In genomic region chr17:68035523-68036303, GRCh38 we compare ENCODE assay signal across 8 cellular contexts. TPM values are rescaled to one million over a fixed set of nuclear protein-coding genes. Genes with fewer than 3 reads are reported as not detected.
A peak's percentile ranks its signal among the peaks of the same experiment; 100 is the strongest.
DNase-seq lines count a peak whose midpoint lies in the region; ATAC-seq, FAIRE-seq and TF ChIP-seq lines count a peak whose summit lies in the region.

Gene KPNA2, plus strand, starts transcription at chr17:68035735. Its CDS starts 1,398 bp downstream, at chr17:68037133.

- TF ChIP-seq CTCF in astrocyte (IDR thresholded peaks at IDR 0.05; ENCODE audit: insufficient read depth, low read depth, low read length) (no peak), uterus (IDR thresholded peaks at IDR 0.05) (peak in 1 of 4 experiments; percentile 9)

- FAIRE-seq in astrocyte (lab: Jason Lieb, UNC) = no peak

- peaks cover 9% of the 10 kb centered on the region for H3K36me3 Mint-ChIP-seq in astrocyte (ENCODE audit: low read depth, unreplicated experiment)

- no peaks in the 10 kb centered on the region for H3K27me3 ChIP-seq in astrocyte (ENCODE audit: insufficient read depth, low read length)
- H3K27me3 ChIP-seq in uterus = no peaks in the 10 kb centered on the region

- DNase-seq in NCI-H2029 treated with DMSO at 0.1 percent for 48 hours (lab: John Stamatoyannopoulos, UW) (peak; percentile 82), T-helper 22 cell (ENCODE audit: low read depth) (peak; percentile 87), astrocyte (ENCODE audit: low read depth) (peak; percentile 94), hepatic stellate cell (ENCODE audit: low spot score) (peak; percentile 99), putamen (ENCODE audit: low spot score) (peak; percentile 61), uterus (peak; percentile 92 to 95)

- no peaks in the 10 kb centered on the region for H3K27me3 Mint-ChIP-seq in astrocyte (ENCODE audit: low read depth, unreplicated experiment)

- no peaks in the 10 kb centered on the region for H3K9me3 Mint-ChIP-seq in astrocyte (ENCODE audit: unreplicated experiment)

- H3K27ac Mint-ChIP-seq in astrocyte (ENCODE audit: unreplicated experiment) = peak within 1 kb of the TSS; percentile 76

- H3K9me3 ChIP-seq in astrocyte (ENCODE audit: insufficient read depth, low read depth, low read length) = no peaks in the 10 kb centered on the region
- no peaks in the 10 kb centered on the region for H3K9me3 ChIP-seq in uterus

- peak within 1 kb of the TSS; percentile 73 for H2AFZ ChIP-seq in astrocyte (ENCODE audit: low read depth, low read length)

- intact Hi-C loops in uterus (cut with DNase I; ENCODE audit: low total_unique reads) = no loop called here

- ATAC-seq in GM18511 (IDR thresholded peaks at IDR 0.05; ENCODE audit: unreplicated experiment) (peak; percentile 97), HG03025 (IDR thresholded peaks at IDR 0.05; ENCODE audit: low FRiP score, unreplicated experiment) (peak; percentile 94)

- H3K9ac ChIP-seq in astrocyte (ENCODE audit: low read length) = peak within 1 kb of the TSS; percentile 93

- peak; percentile 64 to 73 for TF ChIP-seq POLR2A in uterus (IDR thresholded peaks at IDR 0.05)

- H3K79me2 ChIP-seq in astrocyte (ENCODE audit: insufficient read depth, low read length) = peaks cover 48% of the 10 kb centered on the region

- peaks cover 1% of the 10 kb centered on the region for H3K4me1 Mint-ChIP-seq in astrocyte (ENCODE audit: low read depth, unreplicated experiment)

- peak within 1 kb of the TSS; percentile 88 for H3K27ac ChIP-seq in astrocyte (ENCODE audit: low read depth, low read length)
- H3K27ac ChIP-seq in uterus = peak within 1 kb of the TSS; percentile 71 to 75

- H3K36me3 ChIP-seq in astrocyte (ENCODE audit: insufficient read depth, low read length) = peaks cover 22% of the 10 kb centered on the region
- no peaks in the 10 kb centered on the region for H3K36me3 ChIP-seq in uterus

- H3K4me3 ChIP-seq in astrocyte (ENCODE audit: insufficient read depth, low read depth, low read length) (peak within 1 kb of the TSS; percentile 74), uterus (peak within 1 kb of the TSS; percentile 76 to 90)

- peak within 1 kb of the TSS; percentile 81 for H3K4me2 ChIP-seq in astrocyte (ENCODE audit: low read length)

- peaks cover 19% of the 10 kb centered on the region for H4K20me1 ChIP-seq in astrocyte (ENCODE audit: insufficient read depth, low read length)

- H3K4me3 Mint-ChIP-seq in astrocyte (ENCODE audit: unreplicated experiment) = peak within 1 kb of the TSS; percentile 96

- H3K4me1 ChIP-seq in astrocyte (ENCODE audit: insufficient read depth, low read length) (peaks cover 9% of the 10 kb centered on the region), uterus (peaks cover 3 to 4% of the 10 kb centered on the region in 2 donors)

RNA-seq across cellular contexts. Expression of gene KPNA2, which starts in this region (rescaled TPM):
- 183 and 208 TPM in 2 replicates for total RNA-seq in astrocyte
- total RNA-seq in uterus = 10 to 100 TPM in 3 of 4 donors, 1 to 10 TPM in 1; 7.1 to 68.9 (median 39.2) TPM

Comparison
In these comparisons a context has a peak if more than half of its experiments do, and no peak if none do; other contexts are left out.
1. Peak in every context shown above with its lines: DNase-seq, ATAC-seq, H3K4me3 ChIP-seq and H3K27ac ChIP-seq.